Comparison of ENCODE assay signal across 8 cellular contexts in genomic region chr2:169452080-169452479, GRCh38.
A peak's percentile ranks its signal among the peaks of the same experiment; 100 is the strongest.
DNase-seq lines count a peak whose midpoint lies in the region; ATAC-seq, FAIRE-seq and TF ChIP-seq lines count a peak whose summit lies in the region.

No MANE protein-coding gene starts in this region.

- peak; percentile 37 for TF ChIP-seq CTCF in GM12864 (IDR thresholded peaks at IDR 0.05; ENCODE audit: low read depth, low read length, missing control alignments)
- peak; percentile 49 for TF ChIP-seq CTCF in NB4 (IDR thresholded peaks at IDR 0.05; ENCODE audit: low read depth, low read length)
- peak; percentile 24; the same call in 1 of the 2 replicates for TF ChIP-seq CTCF in WERI-Rb-1 (IDR thresholded peaks at IDR 0.05; ENCODE audit: low read depth, low read length)

- no peak for TF ChIP-seq POLR2A in NB4 (IDR thresholded peaks at IDR 0.05; ENCODE audit: extremely low read depth, insufficient read length)

- H3K27ac ChIP-seq in WERI-Rb-1 = no peak overlapping the region

- H3K4me3 ChIP-seq in GM12864 (ENCODE audit: low read depth, low read length) (no peak overlapping the region), NB4 (ENCODE audit: low read depth, low read length) (no peak overlapping the region), WERI-Rb-1 (ENCODE audit: low read depth, low read length) (no peak overlapping the region)

- peaks cover 9% of the 10 kb centered on the region for H3K9me3 ChIP-seq in WERI-Rb-1 (ENCODE audit: severe bottlenecking)

- no peaks in the 10 kb centered on the region for H3K27me3 ChIP-seq in WERI-Rb-1 (ENCODE audit: insufficient read depth, low read depth, severe bottlenecking)

- H3K36me3 ChIP-seq in WERI-Rb-1 = no peaks in the 10 kb centered on the region

- peak; percentile 73 for FAIRE-seq in islet of Langerhans (lab: Jason Lieb, UNC)

- DNase-seq in GM12864 (ENCODE audit: low read depth) (peak; percentile 5), NB4 (ENCODE audit: low read depth) (peak; percentile 67), WERI-Rb-1 (peak; percentile 29)
- DNase-seq in activated naive CD4-positive, alpha-beta T cell treated with anti-CD3 and anti-CD28 coated beads, Interleukin-2, amount 50 U/mL, for 16 hours = no peak

- ATAC-seq in HG02981 (IDR thresholded peaks at IDR 0.05; ENCODE audit: unreplicated experiment) (no peak), GM18858 (IDR thresholded peaks at IDR 0.05; ENCODE audit: unreplicated experiment) (no peak), GM19455 (IDR thresholded peaks at IDR 0.05; ENCODE audit: unreplicated experiment) (no peak)
